ENCODE assay signal across 30 cellular contexts in genomic region chr15:70967646-70968045, GRCh38.
"Had no signal": no experiment of that assay in that cellular context is flagged by ENCODE, and none has a peak within 500 bp of the region (broad histone marks: within the 10 kb centered on the region; RNA-seq: fewer than 3 reads in every experiment).

No MANE protein-coding gene starts in this region.

- H3K27me3 ChIP-seq: adrenal gland, body of pancreas, brain microvascular endothelial cell, breast epithelium had no signal

- DNase-seq: activated B cell treated with CpG ODN at 0.5 μM for 24 hours; activated CD4-positive, alpha-beta memory T cell treated with anti-CD3 and anti-CD28 coated beads for 36 hours; activated CD4-positive, alpha-beta T cell treated with anti-CD3 and anti-CD28 coated beads for 4 hours; activated CD4-positive, alpha-beta T cell treated with anti-CD3 and anti-CD28 coated beads, Interleukin-2, amount 10 ng/mL, durations not matched to agents 24 days and 14 days; activated CD4-positive, alpha-beta T cell treated with anti-CD3 and anti-CD28 coated beads, Interleukin-2, amount 50 U/mL, for 1 hour; activated CD4-positive, alpha-beta T cell treated with anti-CD3 and anti-CD28 coated beads, Interleukin-2, amount 50 U/mL, for 4 hours; activated CD4-positive, CD25-positive, alpha-beta regulatory T cell treated with anti-CD3 and anti-CD28 coated beads, Interleukin-2, amount 50 U/mL, for 72 hours; activated CD8-positive, alpha-beta memory T cell treated with anti-CD3 and anti-CD28 coated beads, Interleukin-2, amount 50 U/mL, for 4 hours; activated CD8-positive, alpha-beta T cell treated with anti-CD3 and anti-CD28 coated beads for 36 hours; activated effector memory CD4-positive, alpha-beta T cell treated with anti-CD3 and anti-CD28 coated beads, Interleukin-2, amount 50 U/mL, for 16 hours; activated gamma-delta T cell treated with Interleukin-2 at 50 U/mL for 16 hours; activated naive CD4-positive, alpha-beta T cell; activated naive CD4-positive, alpha-beta T cell treated with anti-CD3 and anti-CD28 coated beads for 36 hours; activated naive CD4-positive, alpha-beta T cell treated with anti-CD3 and anti-CD28 coated beads, Interleukin-2, amount 50 U/mL, for 16 hours; activated naive CD8-positive, alpha-beta T cell treated with anti-CD3 and anti-CD28 coated beads for 36 hours; activated T-cell treated with anti-CD3 and anti-CD28 coated beads for 4 hours; activated T-cell treated with anti-CD3 and anti-CD28 coated beads, Interleukin-2, amount 50 U/mL, for 1 hour; activated T-cell treated with anti-CD3 and anti-CD28 coated beads, Interleukin-2, amount 50 U/mL, for 4 hours; activated T-cell treated with anti-CD3 and anti-CD28 coated beads, Interleukin-2, amount 50 U/mL, for 72 hours; adrenal gland; amniotic stem cell; aorta; body of pancreas; brain microvascular endothelial cell; central memory CD4-positive, alpha-beta T cell; T-helper 1 cell; T-helper 2 cell; T-helper 9 cell had no signal

- H3K36me3 ChIP-seq: adrenal gland, brain microvascular endothelial cell, breast epithelium had no signal

- H3K4me3 ChIP-seq: adrenal gland, body of pancreas, breast epithelium had no signal

- H3K9me3 ChIP-seq: adrenal gland, body of pancreas had no signal

- H3K27ac ChIP-seq: adrenal gland, body of pancreas, brain microvascular endothelial cell, breast epithelium, VCaP had no signal

- H3K4me1 ChIP-seq: adrenal gland, body of pancreas, breast epithelium had no signal
